Comparison of ENCODE assay signal across 21 cellular contexts in the genomic region with DNA sequence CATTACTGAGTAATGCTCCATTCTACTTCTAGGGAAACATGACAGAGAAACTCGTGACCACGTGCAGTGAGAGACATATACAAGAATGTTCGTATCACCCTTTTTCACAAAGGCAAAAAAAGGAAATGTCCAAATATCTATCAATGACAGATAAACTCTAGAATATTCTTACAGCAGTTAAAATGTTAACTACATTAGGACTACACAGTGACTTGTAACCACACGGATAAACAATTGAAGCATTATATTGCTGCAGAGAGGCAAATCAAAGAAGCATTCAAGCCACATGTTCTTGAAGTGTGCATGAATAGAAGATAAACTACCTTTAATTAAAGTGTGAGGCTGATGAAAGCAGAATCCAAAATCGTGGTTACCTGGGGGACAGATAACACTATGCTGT.
DNase-seq lines count a peak whose midpoint lies in the region; ATAC-seq, FAIRE-seq and TF ChIP-seq lines count a peak whose summit lies in the region.
"Had no signal": no experiment of that assay in that cellular context is flagged by ENCODE, and none has a peak within 500 bp of the region (broad histone marks: within the 10 kb centered on the region; RNA-seq: fewer than 3 reads in every experiment).

No MANE protein-coding gene starts in this region.

- no peak overlapping the region for H3K4me3 ChIP-seq in heart left ventricle
- no peak overlapping the region for H3K4me3 ChIP-seq in CD8-positive, alpha-beta T cell (ENCODE audit: low read depth, low read length)
- H3K4me3 ChIP-seq: GM23248 had no signal

- H3K9me3 Mint-ChIP-seq in CD8-positive, alpha-beta T cell, result peaks cover 14% of the 10 kb centered on the region

- WGBS in heart left ventricle, 4 donors, result 63 to 73% (median 68%) methylated on average over 5 of the region's 5 CpGs

- H3K4me1 Mint-ChIP-seq in CD8-positive, alpha-beta T cell (ENCODE audit: low read depth), result no peaks in the 10 kb centered on the region
- H3K4me1 Mint-ChIP-seq: CD4-positive, alpha-beta memory T cell had no signal

- no peak overlapping the region for H3K4me3 Mint-ChIP-seq in CD8-positive, alpha-beta T cell
- H3K4me3 Mint-ChIP-seq: CD4-positive, alpha-beta memory T cell had no signal

- FAIRE-seq in D721Med (lab: Jason Lieb, UNC), result peak; percentile 56
- FAIRE-seq in frontal cortex (lab: Jason Lieb, UNC), result peak; percentile 71
- FAIRE-seq: A204.1, GM18507, RCC 7860 had no signal

- no peaks in the 10 kb centered on the region for H3K36me3 Mint-ChIP-seq in CD8-positive, alpha-beta T cell
- H3K36me3 Mint-ChIP-seq: CD4-positive, alpha-beta memory T cell had no signal

- intact Hi-C loops in heart left ventricle (cut with DNase I), result no loop called here
- intact Hi-C loops in CD8-positive, alpha-beta T cell (cut with DNase I, micrococcal nuclease), result no loop called here

- TF ChIP-seq POLR2A in heart left ventricle (IDR thresholded peaks at IDR 0.05), result no peak

- no peak for ATAC-seq in heart left ventricle
- ATAC-seq in CD8-positive, alpha-beta T cell, result no peak

- H3K27ac Mint-ChIP-seq in CD8-positive, alpha-beta T cell, result no peak overlapping the region
- H3K27ac Mint-ChIP-seq: CD4-positive, alpha-beta memory T cell had no signal

- DNase-seq in Ammon's horn (ENCODE audit: low spot score), result peak; percentile 25
- no peak for DNase-seq in D721Med (ENCODE audit: insufficient read length, low spot score)
- no peak for DNase-seq in frontal cortex (ENCODE audit: low spot score in 2 of 2)
- peak; percentile 87 for DNase-seq in pons (ENCODE audit: low spot score)
- DNase-seq in LoVo (ENCODE audit: low spot score), result no peak
- no peak for DNase-seq in heart left ventricle
- DNase-seq in CD8-positive, alpha-beta T cell, result no peak
- DNase-seq: AML-193; CD4-positive, alpha-beta memory T cell; GM23248; H7; NCI-H1092 treated with DMSO at 0.1 percent for 48 hours; NCI-H1436 treated with DMSO at 0.1 percent for 48 hours; NCI-H187 treated with DMSO at 0.1 percent for 48 hours; NCI-H446 treated with DMSO at 0.1 percent for 48 hours; NCI-H526 treated with DMSO at 0.1 percent for 48 hours; SIG-M5; SK-N-SH had no signal

- no peak for TF ChIP-seq CTCF in D721Med (IDR thresholded peaks at IDR 0.05; ENCODE audit: insufficient read depth, missing control alignments)
- no peak for TF ChIP-seq CTCF in heart left ventricle (IDR thresholded peaks at IDR 0.05)
- no peak for TF ChIP-seq CTCF in CD8-positive, alpha-beta T cell (IDR thresholded peaks at IDR 0.05)

- no peaks in the 10 kb centered on the region for H3K27me3 Mint-ChIP-seq in CD8-positive, alpha-beta T cell (ENCODE audit: low read depth)
- H3K27me3 Mint-ChIP-seq: CD4-positive, alpha-beta memory T cell had no signal

- H3K36me3 ChIP-seq in heart left ventricle, result no peaks in the 10 kb centered on the region
- no peaks in the 10 kb centered on the region for H3K36me3 ChIP-seq in CD8-positive, alpha-beta T cell (ENCODE audit: insufficient read depth, low read length)

- peaks cover 0 to 11% (median 1%) of the 10 kb centered on the region in 12 donors for H3K9me3 ChIP-seq in heart left ventricle
- H3K9me3 ChIP-seq in CD8-positive, alpha-beta T cell (ENCODE audit: low read length), result no peaks in the 10 kb centered on the region

- POLR2A ChIA-PET in CD8-positive, alpha-beta T cell (lab: Charles Lee), result no interaction called here

- H3K27ac ChIP-seq in heart left ventricle, result no peak overlapping the region
- no peak overlapping the region for H3K27ac ChIP-seq in CD8-positive, alpha-beta T cell (ENCODE audit: low read depth, low read length)
- H3K27ac ChIP-seq: GM23248 had no signal

- H3K27me3 ChIP-seq in heart left ventricle, result no peaks in the 10 kb centered on the region
- H3K27me3 ChIP-seq in CD8-positive, alpha-beta T cell (ENCODE audit: insufficient read depth, low read length), result no peaks in the 10 kb centered on the region

- CTCF ChIA-PET in CD8-positive, alpha-beta T cell (lab: Charles Lee), result no interaction called here

- no peaks in the 10 kb centered on the region for H3K4me1 ChIP-seq in heart left ventricle
- H3K4me1 ChIP-seq in CD8-positive, alpha-beta T cell (ENCODE audit: insufficient read depth, low read length), result no peaks in the 10 kb centered on the region

Comparison
In these comparisons a context has a peak if more than half of its experiments do, and no peak if none do; other contexts are left out.
1. DNase-seq: peak in Ammon's horn (single experiment) and pons (single experiment); none in D721Med (single experiment), frontal cortex (0 of 2), LoVo (single experiment), heart left ventricle (0 of 5) and CD8-positive, alpha-beta T cell (0 of 7).